Comparison of ENCODE assay signal across 10 cellular contexts in genomic region chr12:8218711-8219382, GRCh38. TPM values are rescaled to one million over a fixed set of nuclear protein-coding genes. Genes with fewer than 3 reads are reported as not detected.
DNase-seq lines count a peak whose midpoint lies in the region; TF ChIP-seq lines count a peak whose summit lies in the region.
"Not testable (repeated sequence)": the region's sequence is repeated elsewhere in the genome, so short reads cannot be mapped to it uniquely, and the experiment has no call there.
"Had no signal": no experiment of that assay in that cellular context is flagged by ENCODE, and none has a peak within 500 bp of the region (broad histone marks: within the 10 kb centered on the region; RNA-seq: fewer than 3 reads in every experiment).

No MANE protein-coding gene starts in this region.

- TF ChIP-seq CTCF in glutamatergic neuron (IDR thresholded peaks at IDR 0.05; ENCODE audit: partially characterized antibody, unreplicated experiment); neural progenitor cell (IDR thresholded peaks at IDR 0.05); spleen (IDR thresholded peaks at IDR 0.05 in 8 of 11, conservative IDR thresholded peaks at IDR 0.05 in 3 of 11): not testable (repeated sequence)

- H3K27me3 ChIP-seq in SJCRH30; neural progenitor cell; spleen (replicated peaks in 1 of 7): not testable (repeated sequence)

- H4K20me1 ChIP-seq in neural progenitor cell (ENCODE audit: low read depth) = not testable (repeated sequence)

- intact Hi-C loops in spleen (cut with DNase I; ENCODE audit: low total_unique reads) = not testable (repeated sequence)

- H3F3A ChIP-seq in neural progenitor cell (ENCODE audit: low read depth) = not testable (repeated sequence)

- not testable (repeated sequence) for H3K9ac ChIP-seq in neural progenitor cell

- H3K36me3 Mint-ChIP-seq in glutamatergic neuron (ENCODE audit: unreplicated experiment); neural progenitor cell: not testable (repeated sequence)

- not testable (repeated sequence) for H3K9me3 Mint-ChIP-seq in glutamatergic neuron (ENCODE audit: unreplicated experiment)
- H3K9me3 Mint-ChIP-seq in neural progenitor cell = peaks cover 16% of the 10 kb centered on the region

- TF ChIP-seq POLR2A in spleen (IDR thresholded peaks at IDR 0.05) = not testable (repeated sequence)

- H3K36me3 ChIP-seq in SJCRH30, neural progenitor cell, spleen: not testable (repeated sequence)

- H3K4me2 ChIP-seq in neural progenitor cell = not testable (repeated sequence)

- DNase-seq in ELF-1 (ENCODE audit: low read depth, low spot score) (peak; percentile 61), NCI-H1092 (lab: John Stamatoyannopoulos, UW) (peak; percentile 51), NCI-H1930 (lab: John Stamatoyannopoulos, UW) (peak; percentile 16 to 22), NCI-H2171 treated with DMSO at 0.1 percent for 48 hours (lab: John Stamatoyannopoulos, UW) (peak; percentile 75), SJCRH30 (peak; percentile 53 to 67), neural progenitor cell (ENCODE audit: low spot score) (peak; percentile 16), spleen (peak; percentile 32)
- not testable (repeated sequence) for DNase-seq in glutamatergic neuron

- peak overlapping the region; percentile 16 for H3K4me3 Mint-ChIP-seq in glutamatergic neuron (ENCODE audit: unreplicated experiment)
- not testable (repeated sequence) for H3K4me3 Mint-ChIP-seq in neural progenitor cell

- not testable (repeated sequence) for H3K27ac Mint-ChIP-seq in glutamatergic neuron (ENCODE audit: unreplicated experiment); neural progenitor cell

- WGBS in spleen, 5 donors = 81 to 89% (median 84%) methylated on average over 26 of the region's 26 CpGs

- not testable (repeated sequence) for H3K4me3 ChIP-seq in SJCRH30, neural progenitor cell, spleen

- not testable (repeated sequence) for H3K27me3 Mint-ChIP-seq in glutamatergic neuron (ENCODE audit: unreplicated experiment); neural progenitor cell (ENCODE audit: insufficient read depth, low read depth)

- not testable (repeated sequence) for H3K4me1 ChIP-seq in SJCRH30, neural progenitor cell, spleen

- H3K4me1 Mint-ChIP-seq in glutamatergic neuron (ENCODE audit: low read depth, unreplicated experiment) = not testable (repeated sequence)
- peaks cover 11% of the 10 kb centered on the region for H3K4me1 Mint-ChIP-seq in neural progenitor cell

- not testable (repeated sequence) for H3K79me2 ChIP-seq in neural progenitor cell (ENCODE audit: low read depth)

- H2AFZ ChIP-seq in neural progenitor cell (replicated peaks) = not testable (repeated sequence)

- H3K27ac ChIP-seq in SJCRH30, neural progenitor cell, spleen: not testable (repeated sequence)

- not testable (repeated sequence) for H3K9me3 ChIP-seq in SJCRH30 (replicated peaks); neural progenitor cell (ENCODE audit: low read depth); spleen

RNA-seq across cellular contexts. Expression of gene FAM90A1, which starts 8.6 kb away (rescaled TPM):
- total RNA-seq in SJCRH30 (2014; rRNA removed; shearing (Covaris generic)) = 0.04 TPM in 1 of 2 replicates, not detected in the other
- total RNA-seq in glutamatergic neuron (ENCODE audit: unreplicated experiment) (0.54 TPM), neural progenitor cell (ENCODE audit: low replicate concordance) (0.09 TPM in 1 of 2 replicates, not detected in the other), spleen (under 1 TPM in 5 of 7 donors, not detected in 2; 0.14 to 0.73 (median 0.19) TPM)
- under 1 TPM; 0.20 to 0.35 (median 0.32) TPM for polyA plus RNA-seq in spleen
- total RNA-seq: CD4-positive, alpha-beta memory T cell; H1 had no signal
